24 cellular contexts compared by ENCODE assay signal in genomic region chr4:113773756-113774155, GRCh38.
"Had no signal": no experiment of that assay in that cellular context is flagged by ENCODE, and none has a peak within 500 bp of the region (broad histone marks: within the 10 kb centered on the region; RNA-seq: fewer than 3 reads in every experiment).

No MANE protein-coding gene starts in this region.

- H3K4me1 ChIP-seq: testis, transverse colon had no signal

- H3K27me3 ChIP-seq: esophagus squamous epithelium, testis, transverse colon had no signal

- H3K4me3 ChIP-seq: esophagus squamous epithelium, transverse colon had no signal

- H3K27me3 Mint-ChIP-seq: activated T-cell treated with anti-CD3 and anti-CD28 coated beads, Interleukin-2, amount 50 U/mL, for 24 hours had no signal

- FAIRE-seq: colon, frontal cortex had no signal

- H3K27ac Mint-ChIP-seq: activated T-cell treated with anti-CD3 and anti-CD28 coated beads, Interleukin-2, amount 50 U/mL, for 24 hours; memory B cell had no signal

- H3K4me3 Mint-ChIP-seq: activated CD4-positive, alpha-beta memory T cell treated with anti-CD3 and anti-CD28 coated beads for 36 hours; memory B cell had no signal

- H3K36me3 Mint-ChIP-seq: activated CD4-positive, alpha-beta memory T cell treated with anti-CD3 and anti-CD28 coated beads for 36 hours; memory B cell; naive thymus-derived CD8-positive, alpha-beta T cell had no signal

- DNase-seq: activated CD4-positive, alpha-beta memory T cell treated with anti-CD3 and anti-CD28 coated beads for 36 hours; activated CD4-positive, alpha-beta T cell treated with anti-CD3 and anti-CD28 coated beads for 48 hours; activated CD8-positive, alpha-beta memory T cell treated with anti-CD3 and anti-CD28 coated beads, Interleukin-2, amount 50 U/mL, for 48 hours; activated gamma-delta T cell; activated naive CD4-positive, alpha-beta T cell treated with anti-CD3 and anti-CD28 coated beads, Interleukin-2, amount 50 U/mL, for 16 hours; anterior cingulate cortex; effector CD8-positive, alpha-beta T cell; esophagus squamous epithelium; glutamatergic neuron; islet precursor cell; midbrain; posterior cingulate gyrus; right cardiac atrium; stimulated activated CD4-positive, alpha-beta T cell treated with anti-CD3 and anti-CD28 coated beads, Interleukin-15, amount 100 ng/mL, for 24 hours; stimulated activated CD4-positive, alpha-beta T cell treated with anti-CD3 and anti-CD28 coated beads, Interleukin-2, amount 100 ng/mL, for 24 hours; testis; transverse colon had no signal

- H3K27ac ChIP-seq: esophagus squamous epithelium, testis, transverse colon, VCaP had no signal

- H3K9me3 Mint-ChIP-seq: activated CD4-positive, alpha-beta memory T cell treated with anti-CD3 and anti-CD28 coated beads for 36 hours; activated T-cell treated with anti-CD3 and anti-CD28 coated beads, Interleukin-2, amount 50 U/mL, for 24 hours; memory B cell; naive thymus-derived CD8-positive, alpha-beta T cell had no signal

- ATAC-seq: activated CD4-positive, CD25-positive, alpha-beta regulatory T cell treated with anti-CD3 and anti-CD28 coated beads, Interleukin-2, amount 50 U/mL, for 24 hours; right cardiac atrium had no signal

- H3K36me3 ChIP-seq: esophagus squamous epithelium, transverse colon had no signal
